13 cellular contexts compared by ENCODE assay signal in genomic region chr7:77010074-77010680, GRCh38. TPM values are rescaled to one million over a fixed set of nuclear protein-coding genes. Genes with fewer than 3 reads are reported as not detected.
DNase-seq lines count a peak whose midpoint lies in the region; ATAC-seq and TF ChIP-seq lines count a peak whose summit lies in the region.
"Not testable (repeated sequence)": the region's sequence is repeated elsewhere in the genome, so short reads cannot be mapped to it uniquely, and the experiment has no call there.
"Had no signal": no experiment of that assay in that cellular context is flagged by ENCODE, and none has a peak within 500 bp of the region (broad histone marks: within the 10 kb centered on the region; RNA-seq: fewer than 3 reads in every experiment).

No MANE protein-coding gene starts in this region.

- 13 to 28% methylated on average over 3 of the region's 16 CpGs for WGBS in gastroesophageal sphincter (ENCODE audit: low coverage in 1 of 2), 2 donors

- not testable (repeated sequence) for H3K4me1 ChIP-seq in gastroesophageal sphincter

- POLR2A ChIA-PET in WTC11 (lab: Charles Lee) = not testable (repeated sequence)

- peak; percentile 82 for ATAC-seq in WTC11
- ATAC-seq in gastroesophageal sphincter = peak; percentile 15

- not testable (repeated sequence) for H3K9me3 Mint-ChIP-seq in WTC11

- not testable (repeated sequence) for H3K4me1 Mint-ChIP-seq in WTC11

- DNase-seq in AG20443 (ENCODE audit: low spot score) (peak; percentile 30), GM04503 (ENCODE audit: low read depth) (peak; percentile 22), M059J (ENCODE audit: low read depth) (peak; percentile 94), choroid plexus epithelial cell (ENCODE audit: low read depth) (peak; percentile 33), myocyte (ENCODE audit: low read depth) (peak; percentile 94)
- DNase-seq in WTC11 (ENCODE audit: low spot score) = not testable (repeated sequence)

- H3K36me3 Mint-ChIP-seq in WTC11 = not testable (repeated sequence)

- H3K9me3 ChIP-seq in gastroesophageal sphincter = not testable (repeated sequence)

- not testable (repeated sequence) for H3K27ac Mint-ChIP-seq in WTC11

- CTCF ChIA-PET in WTC11 (lab: Charles Lee) = not testable (repeated sequence)

- not testable (repeated sequence) for H3K27me3 ChIP-seq in gastroesophageal sphincter

- not testable (repeated sequence) for H3K27me3 Mint-ChIP-seq in WTC11 (ENCODE audit: low read depth)

- not testable (repeated sequence) for H3K4me3 ChIP-seq in choroid plexus epithelial cell (ENCODE audit: low read depth, low read length); gastroesophageal sphincter

- peak overlapping the region; percentile 24; the same call in 1 of the 2 replicates for H3K4me3 Mint-ChIP-seq in WTC11

- not testable (repeated sequence) for H3K36me3 ChIP-seq in gastroesophageal sphincter

- TF ChIP-seq POLR2A in gastroesophageal sphincter (IDR thresholded peaks at IDR 0.05) = not testable (repeated sequence)

- peak overlapping the region in 2 of 4 donors; percentile 47 to 50 for H3K27ac ChIP-seq in gastroesophageal sphincter

- not testable (repeated sequence) for TF ChIP-seq EP300 in gastroesophageal sphincter (IDR thresholded peaks at IDR 0.05)

- TF ChIP-seq CTCF in WTC11 (IDR thresholded peaks at IDR 0.05); choroid plexus epithelial cell (conservative IDR thresholded peaks at IDR 0.05; ENCODE audit: low read depth, low read length); gastroesophageal sphincter (IDR thresholded peaks at IDR 0.05): not testable (repeated sequence)

RNA-seq across cellular contexts. Expression of gene SPDYE17, which starts 22.0 kb away (rescaled TPM):
- total RNA-seq in M059J (2014; rRNA removed; shearing (Covaris generic)) = not detected in 2 replicates
- total RNA-seq in WTC11 (2021) (not detected in 3 replicates), gastroesophageal sphincter (not detected), myocyte (not detected in 2 replicates)
- polyA plus RNA-seq in myocyte (2012) = not detected
- total RNA-seq: activated T-cell treated with anti-CD3 and anti-CD28 coated beads, Interleukin-2, amount 50 U/mL, for 4 hours; cerebellum; hepatocyte; natural killer cell; suprapubic skin had no signal
- polyA plus RNA-seq: BJ, hepatocyte had no signal

RNA-seq across cellular contexts. Expression of gene SPDYE18, which starts 52.2 kb away (rescaled TPM):
- total RNA-seq in M059J (2014; rRNA removed; shearing (Covaris generic)) = 0.10 TPM in 1 of 2 replicates, not detected in the other
- total RNA-seq in WTC11 (2021) = not detected in 3 replicates
- total RNA-seq in gastroesophageal sphincter = 1 to 10 TPM in 2 of 4 donors, not detected in 2; 2.3 to 3.1 TPM
- not detected in 2 replicates for total RNA-seq in myocyte
- polyA plus RNA-seq in myocyte (2012) = 0.49 TPM
- total RNA-seq: hepatocyte had no signal
